In genomic region chr4:80202190-80202711, GRCh38 we compare ENCODE assay signal across 8 cellular contexts. TPM values are rescaled to one million over a fixed set of nuclear protein-coding genes. Genes with fewer than 3 reads are reported as not detected.
A peak's percentile ranks its signal among the peaks of the same experiment; 100 is the strongest.
DNase-seq lines count a peak whose midpoint lies in the region; ATAC-seq lines count a peak whose summit lies in the region.

No MANE protein-coding gene starts in this region.

- 1% methylated on average over 51 of the region's 58 CpGs for WGBS in mesenchymal stem cell

- H3K27ac Mint-ChIP-seq in activated CD4-positive, alpha-beta memory T cell treated with anti-CD3 and anti-CD28 coated beads, Interleukin-2, amount 10 ng/mL, durations not matched to agents 7 days and 5 days: peak overlapping the region; percentile 67

- peak overlapping the region; percentile 29 for H2BK15ac ChIP-seq in mesenchymal stem cell (ENCODE audit: low read depth, poor library complexity, severe bottlenecking)

- H3K36me3 Mint-ChIP-seq in activated CD4-positive, alpha-beta memory T cell treated with anti-CD3 and anti-CD28 coated beads, Interleukin-2, amount 10 ng/mL, durations not matched to agents 7 days and 5 days (ENCODE audit: low read depth): peaks cover 33% of the 10 kb centered on the region

- POLR2A ChIA-PET in activated CD4-positive, alpha-beta memory T cell treated with anti-CD3 and anti-CD28 coated beads, Interleukin-2, amount 10 ng/mL, durations not matched to agents 7 days and 5 days (lab: Charles Lee): interaction anchor here (0.7 to 6.0 kb wide), 20 partner anchors 10 to 1263 kb away, joined by 3 to 70 read pairs (median 4); partner anchors contain the start of genes ANTXR2 and PAQR3

- peak overlapping the region; percentile 47 to 72 for H3K4ac ChIP-seq in mesenchymal stem cell (ENCODE audit: low read depth in 1 of 2, low read length in 2 of 2)

- H3K4me2 ChIP-seq in mesenchymal stem cell (ENCODE audit: low read length, poor library complexity, severe bottlenecking): peak overlapping the region; percentile 90

- peak overlapping the region; percentile 65 for H2AFZ ChIP-seq in mesenchymal stem cell (ENCODE audit: low read depth, low read length)

- H3K27ac ChIP-seq in mesenchymal stem cell (ENCODE audit: low read length, poor library complexity, severe bottlenecking): peak overlapping the region; percentile 65

- peak overlapping the region in 1 of 2 experiments; percentile 88 for H2BK12ac ChIP-seq in mesenchymal stem cell (ENCODE audit: low read length in 2 of 2)

- no peaks in the 10 kb centered on the region for H3K9me3 Mint-ChIP-seq in activated CD4-positive, alpha-beta memory T cell treated with anti-CD3 and anti-CD28 coated beads, Interleukin-2, amount 10 ng/mL, durations not matched to agents 7 days and 5 days

- peaks cover 28% of the 10 kb centered on the region for H3K4me1 Mint-ChIP-seq in activated CD4-positive, alpha-beta memory T cell treated with anti-CD3 and anti-CD28 coated beads, Interleukin-2, amount 10 ng/mL, durations not matched to agents 7 days and 5 days

- no peak overlapping the region for H3K14ac ChIP-seq in mesenchymal stem cell (ENCODE audit: low read length in 2 of 2)

- H3K4me3 Mint-ChIP-seq in activated CD4-positive, alpha-beta memory T cell treated with anti-CD3 and anti-CD28 coated beads, Interleukin-2, amount 10 ng/mL, durations not matched to agents 7 days and 5 days: peak overlapping the region; percentile 76

- H3K27me3 ChIP-seq in mesenchymal stem cell (ENCODE audit: control insufficient read depth in 1 of 2, insufficient read depth in 1 of 2, low read length in 2 of 2): no peaks in the 10 kb centered on the region

- H4K8ac ChIP-seq in mesenchymal stem cell (ENCODE audit: low read length): peak overlapping the region; percentile 83

- peak; percentile 21 for DNase-seq in NCI-H2029 treated with DMSO at 0.1 percent for 48 hours (lab: John Stamatoyannopoulos, UW)
- peak; percentile 80 for DNase-seq in activated CD4-positive, alpha-beta memory T cell treated with anti-CD3 and anti-CD28 coated beads, Interleukin-2, amount 10 ng/mL, durations not matched to agents 7 days and 5 days
- peak; percentile 53 for DNase-seq in effector CD8-positive, alpha-beta T cell (lab: John Stamatoyannopoulos, UW)
- peak; percentile 86 for DNase-seq in mesenchymal stem cell
- peak; percentile 66 for DNase-seq in stimulated activated CD8-positive, alpha-beta memory T cell treated with anti-CD3 and anti-CD28 coated beads, Interleukin-15, amount 100 ng/mL, for 1 hour (ENCODE audit: low read depth)
- no peak for DNase-seq in NCI-H345 (lab: John Stamatoyannopoulos, UW)

- H3K18ac ChIP-seq in mesenchymal stem cell (ENCODE audit: low read depth in 1 of 2, low read length in 2 of 2): peak overlapping the region; percentile 68 to 70

- H2BK120ac ChIP-seq in mesenchymal stem cell (ENCODE audit: low read depth, low read length): peak overlapping the region; percentile 27

- H3K4me3 ChIP-seq in mesenchymal stem cell (ENCODE audit: insufficient read depth in 1 of 2, low read depth in 1 of 2, low read length in 2 of 2): peak overlapping the region; percentile 67 to 68

- CTCF ChIA-PET in activated CD4-positive, alpha-beta memory T cell treated with anti-CD3 and anti-CD28 coated beads, Interleukin-2, amount 10 ng/mL, durations not matched to agents 7 days and 5 days (lab: Charles Lee): interaction anchor here (0.6 to 8.9 kb wide), 29 partner anchors 11 to 1263 kb away, joined by 3 to 135 read pairs (median 5); partner anchors contain the start of genes ANTXR2 and PAQR3

- H3K9ac ChIP-seq in mesenchymal stem cell (ENCODE audit: low read length): peak overlapping the region; percentile 73

- H2BK5ac ChIP-seq in mesenchymal stem cell (ENCODE audit: low read depth, low read length, poor library complexity, severe bottlenecking): no peak overlapping the region

- no peaks in the 10 kb centered on the region for H3K9me3 ChIP-seq in mesenchymal stem cell (ENCODE audit: control insufficient read depth, low read length)

- peaks cover 15% of the 10 kb centered on the region for H3K4me1 ChIP-seq in mesenchymal stem cell (ENCODE audit: control insufficient read depth, insufficient read depth, low read depth, low read length)

- peaks cover 2% of the 10 kb centered on the region for H3K79me1 ChIP-seq in mesenchymal stem cell (replicated peaks; ENCODE audit: low read length, poor library complexity, severe bottlenecking)

- ATAC-seq in GM18502 (IDR thresholded peaks at IDR 0.05; ENCODE audit: poor library complexity, unreplicated experiment) (peak; percentile 81), HG02759 (IDR thresholded peaks at IDR 0.05; ENCODE audit: unreplicated experiment) (peak; percentile 77)

- H3K36me3 ChIP-seq in mesenchymal stem cell (ENCODE audit: control insufficient read depth in 1 of 2, insufficient read depth in 2 of 2, low read depth in 1 of 2, low read length in 2 of 2): peaks cover 0 to 19% of the 10 kb centered on the region in 2 experiments

- peak overlapping the region; percentile 64 for H4K91ac ChIP-seq in mesenchymal stem cell (ENCODE audit: low read length)

- H3K23ac ChIP-seq in mesenchymal stem cell (ENCODE audit: low read length in 2 of 2): no peak overlapping the region

- no peak overlapping the region for H2AK5ac ChIP-seq in mesenchymal stem cell (ENCODE audit: low read length, severe bottlenecking)

- peaks cover 11% of the 10 kb centered on the region for H3K27me3 Mint-ChIP-seq in activated CD4-positive, alpha-beta memory T cell treated with anti-CD3 and anti-CD28 coated beads, Interleukin-2, amount 10 ng/mL, durations not matched to agents 7 days and 5 days

RNA-seq across cellular contexts. Expression of gene PRDM8, which starts 4.9 kb away (rescaled TPM):
- 10 to 100 TPM; 18.9 to 21.9 TPM for total RNA-seq in activated CD4-positive, alpha-beta memory T cell treated with anti-CD3 and anti-CD28 coated beads, Interleukin-2, amount 10 ng/mL, durations not matched to agents 7 days and 5 days
- 2.1 TPM for polyA plus RNA-seq in mesenchymal stem cell (2013, experiment 1 of 2)
- 1.8 TPM for polyA plus RNA-seq in mesenchymal stem cell (2013, experiment 2 of 2)
